11 cellular contexts compared by ENCODE assay signal in genomic region chr5:132363431-132364112, GRCh38. TPM values are rescaled to one million over a fixed set of nuclear protein-coding genes. Genes with fewer than 3 reads are reported as not detected.
DNase-seq lines count a peak whose midpoint lies in the region; TF ChIP-seq lines count a peak whose summit lies in the region.
"Had no signal": no experiment of that assay in that cellular context is flagged by ENCODE, and none has a peak within 500 bp of the region (broad histone marks: within the 10 kb centered on the region; RNA-seq: fewer than 3 reads in every experiment).

No MANE protein-coding gene starts in this region.

- H3K27me3 ChIP-seq in PC-9 (ENCODE audit: insufficient read depth, low read depth), result no peaks in the 10 kb centered on the region
- no peaks in the 10 kb centered on the region for H3K27me3 ChIP-seq in skeletal muscle satellite cell (ENCODE audit: control insufficient read depth, insufficient read depth, low read length)
- no peaks in the 10 kb centered on the region for H3K27me3 ChIP-seq in WERI-Rb-1 (ENCODE audit: insufficient read depth, low read depth, severe bottlenecking)

- no peaks in the 10 kb centered on the region for H3K9me2 ChIP-seq in PC-9 (ENCODE audit: insufficient read depth)

- CTCF ChIA-PET in PC-9 (lab: Charles Lee), result no interaction called here

- peak overlapping the region; percentile 48 for H3K4me2 ChIP-seq in PC-9
- peak overlapping the region; percentile 23 for H3K4me2 ChIP-seq in skeletal muscle satellite cell (ENCODE audit: low read length)

- intact Hi-C loops in PC-9 (cut with micrococcal nuclease; ENCODE audit: unreplicated experiment), result loop anchor here (2.0 kb wide), 1 partner anchor 69 kb away; the partner anchor contains the start of gene SLC22A4

- no peaks in the 10 kb centered on the region for H3K36me3 ChIP-seq in PC-9 (ENCODE audit: low read depth)
- H3K36me3 ChIP-seq in skeletal muscle satellite cell (ENCODE audit: insufficient read depth, low read length), result no peaks in the 10 kb centered on the region
- no peaks in the 10 kb centered on the region; the same call in none of the 2 replicates for H3K36me3 ChIP-seq in WERI-Rb-1

- H4K20me1 ChIP-seq in PC-9 (ENCODE audit: insufficient read depth), result no peaks in the 10 kb centered on the region

- POLR2A ChIA-PET in PC-9 (lab: Charles Lee; ENCODE audit: unreplicated experiment), result interaction anchor here (0.6 to 0.7 kb wide), 3 partner anchors 15 to 395 kb away, joined by 3 to 5 read pairs (median 4); partner anchors contain the start of gene SLC22A4

- H2AFZ ChIP-seq in PC-9, result no peak overlapping the region

- H3K79me2 ChIP-seq in PC-9 (ENCODE audit: low read depth), result peaks cover 6% of the 10 kb centered on the region; the same call in 1 of the 2 replicates

- no peak overlapping the region for H3K9ac ChIP-seq in skeletal muscle satellite cell (ENCODE audit: low read depth, low read length)

- no TSS peak for BruUV-seq in PC-9 (replicated peaks; lab: Mats Ljungman, UMichigan)

- H3K4me1 ChIP-seq in PC-9 (replicated peaks; ENCODE audit: insufficient read depth), result peaks cover 43% of the 10 kb centered on the region
- H3K4me1 ChIP-seq in skeletal muscle satellite cell (ENCODE audit: control insufficient read depth, insufficient read depth, low read length), result peaks cover 41% of the 10 kb centered on the region

- DNase-seq in DMS 273 (lab: John Stamatoyannopoulos, UW; ENCODE audit: unreplicated experiment), result peak; percentile 62
- no peak for DNase-seq in DMS 273 treated with DMSO at 0.1 percent for 48 hours (lab: John Stamatoyannopoulos, UW)
- peak; percentile 49 to 62 for DNase-seq in PC-9
- peak; percentile 81 for DNase-seq in fibroblast of the conjunctiva (ENCODE audit: low read depth)
- no peak for DNase-seq in cerebellum (ENCODE audit: low spot score)
- DNase-seq in effector CD4-positive, alpha-beta T cell, result no peak
- no peak for DNase-seq in WERI-Rb-1
- DNase-seq: activated CD4-positive, alpha-beta T cell treated with anti-CD3 and anti-CD28 coated beads, Interleukin-2, amount 50 U/mL, for 1 hour; Kasumi-1 had no signal

- H3K4me3 ChIP-seq in PC-9 (no peak overlapping the region), skeletal muscle satellite cell (ENCODE audit: low read length) (peak overlapping the region; percentile 11), WERI-Rb-1 (ENCODE audit: low read depth, low read length) (no peak overlapping the region)

- TF ChIP-seq CTCF in PC-9 (conservative IDR thresholded peaks at IDR 0.05) (no peak), WERI-Rb-1 (IDR thresholded peaks at IDR 0.05; ENCODE audit: low read depth, low read length) (no peak)

- peaks cover 22% of the 10 kb centered on the region for H3F3A ChIP-seq in PC-9 (ENCODE audit: insufficient read depth, low read depth)

- no peaks in the 10 kb centered on the region for H3K9me3 ChIP-seq in PC-9 (ENCODE audit: insufficient read depth, low read depth)
- H3K9me3 ChIP-seq in skeletal muscle satellite cell (replicated peaks; ENCODE audit: low read length), result no peaks in the 10 kb centered on the region
- H3K9me3 ChIP-seq in WERI-Rb-1 (ENCODE audit: severe bottlenecking), result no peaks in the 10 kb centered on the region

- peak overlapping the region; percentile 92; the same call in 1 of the 2 replicates for H3K27ac ChIP-seq in PC-9
- no peak overlapping the region for H3K27ac ChIP-seq in WERI-Rb-1
- H3K27ac ChIP-seq: 22Rv1 had no signal

RNA-seq across cellular contexts. Expression of gene SLC22A5, which starts 5.9 kb away (rescaled TPM):
- 13.5 and 15.2 TPM in 2 replicates for total RNA-seq in PC-9 (2021)
- total RNA-seq in skeletal muscle satellite cell (2012; rRNA removed), result 2.5 and 8.5 TPM in 2 replicates
- total RNA-seq in cerebellum, result 10.4 TPM

Comparison
In these comparisons a context has a peak if more than half of its experiments do, and no peak if none do; other contexts are left out.
1. DNase-seq: peak in DMS 273 (single experiment), PC-9 (2 of 2) and fibroblast of the conjunctiva (single experiment); none in DMS 273 treated with DMSO at 0.1 percent for 48 hours (single experiment), cerebellum (single experiment), effector CD4-positive, alpha-beta T cell (single experiment) and WERI-Rb-1 (single experiment).